In genomic region chr22:44500623-44501022, GRCh38 we compare ENCODE assay signal across 18 cellular contexts. TPM values are rescaled to one million over a fixed set of nuclear protein-coding genes. Genes with fewer than 3 reads are reported as not detected.
DNase-seq lines count a peak whose midpoint lies in the region; ATAC-seq and TF ChIP-seq lines count a peak whose summit lies in the region.
"Had no signal": no experiment of that assay in that cellular context is flagged by ENCODE, and none has a peak within 500 bp of the region (broad histone marks: within the 10 kb centered on the region; RNA-seq: fewer than 3 reads in every experiment).

No MANE protein-coding gene starts in this region.

- H3K27me3 ChIP-seq in right atrium auricular region, result no peaks in the 10 kb centered on the region

- TF ChIP-seq CTCF in right atrium auricular region (IDR thresholded peaks at IDR 0.05), result no peak

- H3K27ac ChIP-seq in right atrium auricular region, result no peak overlapping the region

- peaks cover 0 to 22% of the 10 kb centered on the region in 2 donors for H3K4me1 ChIP-seq in right atrium auricular region

- ATAC-seq in HG03460 (IDR thresholded peaks at IDR 0.05; ENCODE audit: unreplicated experiment) (no peak), GM18867 (IDR thresholded peaks at IDR 0.05; ENCODE audit: unreplicated experiment) (no peak)
- ATAC-seq: K562, Right ventricle myocardium inferior, SK-N-SH treated with all-trans-retinoic acid at 6 μM for 48 hours had no signal

- peaks cover 8% of the 10 kb centered on the region for H3K36me3 ChIP-seq in right atrium auricular region

- H3K9me3 ChIP-seq in iPS-18c (ENCODE audit: control insufficient read depth, insufficient read depth, low read length) (no peaks in the 10 kb centered on the region), right atrium auricular region (no peaks in the 10 kb centered on the region)

- DNase-seq in NCI-H345 (lab: John Stamatoyannopoulos, UW) (peak; percentile 16), NCI-H345 treated with DMSO at 0.1 percent for 48 hours (lab: John Stamatoyannopoulos, UW; ENCODE audit: unreplicated experiment) (no peak), NCI-H69 (lab: John Stamatoyannopoulos, UW) (peak; percentile 75), ureter (ENCODE audit: low spot score) (peak; percentile 4), right atrium auricular region (ENCODE audit: low spot score) (no peak)
- DNase-seq: Calu3, GF-D8, GOT3, HFFc6, NCI-H1694 treated with DMSO at 0.1 percent for 48 hours, NCI-H2171 treated with DMSO at 0.1 percent for 48 hours, NCI-H524 treated with DMSO at 0.1 percent for 48 hours had no signal

- 0 out of 2 replicates have a peak overlapping the region, but pooled peaks have one; percentile 20 for H3K4me3 ChIP-seq in iPS-18c (ENCODE audit: insufficient read depth, low read depth, low read length)
- no peak overlapping the region for H3K4me3 ChIP-seq in right atrium auricular region
- H3K4me3 ChIP-seq: K562 had no signal

RNA-seq across cellular contexts. Expression of gene RTL6, which starts 2.6 kb away (rescaled TPM):
- 27.2 TPM for total RNA-seq in ureter
- 10 to 100 TPM; 22.1 to 30.0 TPM for total RNA-seq in right atrium auricular region

Comparison
In these comparisons a context has a peak if more than half of its experiments do, and no peak if none do; other contexts are left out.
1. DNase-seq: peak in NCI-H345 (single experiment), NCI-H69 (single experiment) and ureter (single experiment); none in NCI-H345 treated with DMSO at 0.1 percent for 48 hours (single experiment) and right atrium auricular region (single experiment).